ENCODE assay signal across 8 cellular contexts in the genomic region with DNA sequence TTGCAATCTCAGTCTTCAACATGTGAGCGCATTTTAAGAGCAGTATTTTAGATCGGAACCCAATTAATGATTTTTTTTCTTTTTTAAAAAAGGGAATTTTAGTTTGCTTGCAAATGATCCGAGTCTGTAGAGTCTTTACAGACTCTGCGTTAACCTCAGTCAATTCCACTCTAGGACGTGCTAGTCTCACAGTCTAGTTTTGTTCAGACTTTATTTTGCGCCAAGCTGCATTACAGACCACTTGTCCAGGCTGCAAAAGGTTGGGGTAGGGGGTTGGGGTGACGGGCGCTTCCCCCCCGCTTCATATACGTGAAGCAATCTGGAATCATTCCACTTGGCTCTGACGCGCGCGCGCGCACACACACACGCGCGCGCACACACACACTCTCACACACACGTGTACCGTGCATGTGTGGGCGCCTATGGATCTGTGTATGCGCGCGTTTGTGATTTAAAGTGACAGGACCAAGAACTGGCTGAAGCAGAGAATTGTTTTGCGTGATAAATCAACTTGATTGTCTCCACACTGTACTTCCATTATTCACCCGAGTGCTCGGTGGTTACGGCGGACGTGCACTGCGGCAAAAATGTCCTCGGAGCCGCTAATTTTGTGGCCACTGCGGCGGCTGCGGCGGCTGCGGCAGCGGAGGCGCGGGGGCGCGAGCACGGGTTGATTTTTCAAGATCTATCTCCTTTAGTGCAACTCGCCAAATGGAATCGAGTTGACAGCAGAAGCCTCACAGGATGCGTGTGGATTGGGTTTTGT. TPM values are rescaled to one million over a fixed set of nuclear protein-coding genes. Genes with fewer than 3 reads are reported as not detected.
DNase-seq lines count a peak whose midpoint lies in the region; FAIRE-seq and TF ChIP-seq lines count a peak whose summit lies in the region.

No MANE protein-coding gene starts in this region.

- H3K4ac ChIP-seq in mesendoderm (ENCODE audit: low read depth, low read length), result no peak overlapping the region

- no peaks in the 10 kb centered on the region for H3K4me1 ChIP-seq in mesendoderm (ENCODE audit: control insufficient read depth, low read depth, low read length)

- no peak for TF ChIP-seq POLR2A in GM12891 (IDR thresholded peaks at IDR 0.05; ENCODE audit: low read depth, low read length)

- peaks cover 62% of the 10 kb centered on the region for H3K27me3 Mint-ChIP-seq in activated CD4-positive, alpha-beta T cell treated with anti-CD3 and anti-CD28 coated beads, Interleukin-2, amount 10 ng/mL, durations not matched to agents 7 days and 5 days
- H3K27me3 Mint-ChIP-seq in endothelial cell (ENCODE audit: unreplicated experiment), result peaks cover 12% of the 10 kb centered on the region

- CTCF ChIA-PET in activated CD4-positive, alpha-beta T cell treated with anti-CD3 and anti-CD28 coated beads, Interleukin-2, amount 10 ng/mL, durations not matched to agents 7 days and 5 days (lab: Charles Lee), result interaction anchor here (0.6 to 1.4 kb wide), 3 partner anchors 23 to 1663 kb away, joined by 3 to 5 read pairs (median 3); no protein-coding TSS in a partner anchor

- WGBS in mesendoderm (ENCODE audit: extremely low coverage, insufficient coverage, low lambda C conversion rate), result no CpG with 5 or more reads among the region's 49 CpGs

- no peak for FAIRE-seq in GM12891 (lab: Jason Lieb, UNC)

- H3K27ac ChIP-seq in mesendoderm (ENCODE audit: low read depth, low read length) (no peak overlapping the region), temporal lobe (ENCODE audit: low read depth, low read length) (peak overlapping the region; percentile 76)

- no peak overlapping the region for H2BK15ac ChIP-seq in mesendoderm (replicated peaks; ENCODE audit: low read depth)

- no peaks in the 10 kb centered on the region for H3K79me1 ChIP-seq in mesendoderm (ENCODE audit: low read length)

- no peaks in the 10 kb centered on the region for H3K79me2 ChIP-seq in mesendoderm (ENCODE audit: control insufficient read depth, insufficient read depth, low read length)

- no peak overlapping the region for H3K18ac ChIP-seq in mesendoderm (ENCODE audit: low read length)

- no peak overlapping the region for H2AK5ac ChIP-seq in mesendoderm (ENCODE audit: low read length)

- POLR2A ChIA-PET in activated CD4-positive, alpha-beta T cell treated with anti-CD3 and anti-CD28 coated beads, Interleukin-2, amount 10 ng/mL, durations not matched to agents 7 days and 5 days (lab: Charles Lee), result no interaction called here

- H3K4me2 ChIP-seq in mesendoderm (ENCODE audit: low read length), result peak overlapping the region; percentile 73

- no peak overlapping the region for H4K5ac ChIP-seq in mesendoderm (ENCODE audit: low read length)

- peak overlapping the region; percentile 41 for H3K9ac ChIP-seq in mesendoderm (ENCODE audit: low read length)

- H3K27me3 ChIP-seq in mesendoderm (ENCODE audit: insufficient read depth, low read length, poor library complexity), result peaks cover 50% of the 10 kb centered on the region

- H3K9me3 Mint-ChIP-seq in activated CD4-positive, alpha-beta T cell treated with anti-CD3 and anti-CD28 coated beads, Interleukin-2, amount 10 ng/mL, durations not matched to agents 7 days and 5 days, result no peaks in the 10 kb centered on the region
- H3K9me3 Mint-ChIP-seq in endothelial cell (ENCODE audit: unreplicated experiment), result no peaks in the 10 kb centered on the region

- no peak overlapping the region for H2BK120ac ChIP-seq in mesendoderm (ENCODE audit: low read depth, low read length)

- peaks cover 28% of the 10 kb centered on the region for H3K4me1 Mint-ChIP-seq in activated CD4-positive, alpha-beta T cell treated with anti-CD3 and anti-CD28 coated beads, Interleukin-2, amount 10 ng/mL, durations not matched to agents 7 days and 5 days
- peaks cover 35% of the 10 kb centered on the region for H3K4me1 Mint-ChIP-seq in endothelial cell (ENCODE audit: unreplicated experiment)

- no peaks in the 10 kb centered on the region for H3K36me3 ChIP-seq in mesendoderm (ENCODE audit: control insufficient read depth, insufficient read depth, low read length)

- no peak overlapping the region for H4K8ac ChIP-seq in mesendoderm (ENCODE audit: low read depth, low read length)

- H3K23ac ChIP-seq in mesendoderm (ENCODE audit: low read length), result no peak overlapping the region

- H3K56ac ChIP-seq in mesendoderm (ENCODE audit: low read length), result peak overlapping the region; percentile 20

- H3K36me3 Mint-ChIP-seq in activated CD4-positive, alpha-beta T cell treated with anti-CD3 and anti-CD28 coated beads, Interleukin-2, amount 10 ng/mL, durations not matched to agents 7 days and 5 days (ENCODE audit: low read depth), result no peaks in the 10 kb centered on the region
- no peaks in the 10 kb centered on the region for H3K36me3 Mint-ChIP-seq in endothelial cell (ENCODE audit: low read depth, unreplicated experiment)

- H2BK5ac ChIP-seq in mesendoderm (ENCODE audit: low read length), result no peak overlapping the region

- H3K27ac Mint-ChIP-seq in activated CD4-positive, alpha-beta T cell treated with anti-CD3 and anti-CD28 coated beads, Interleukin-2, amount 10 ng/mL, durations not matched to agents 7 days and 5 days, result peak overlapping the region; percentile 19
- H3K27ac Mint-ChIP-seq in endothelial cell (ENCODE audit: unreplicated experiment), result no peak overlapping the region

- peak overlapping the region; percentile 73 for H3K4me3 Mint-ChIP-seq in activated CD4-positive, alpha-beta T cell treated with anti-CD3 and anti-CD28 coated beads, Interleukin-2, amount 10 ng/mL, durations not matched to agents 7 days and 5 days
- peak overlapping the region; percentile 94 for H3K4me3 Mint-ChIP-seq in endothelial cell (ENCODE audit: unreplicated experiment)

- peak; percentile 52 for DNase-seq in EL
- peak; percentile 86 for DNase-seq in NCI-H2029 (lab: John Stamatoyannopoulos, UW)
- DNase-seq in activated CD4-positive, alpha-beta T cell treated with anti-CD3 and anti-CD28 coated beads, Interleukin-2, amount 10 ng/mL, durations not matched to agents 7 days and 5 days, result peak; percentile 23
- DNase-seq in endothelial cell (ENCODE audit: low spot score), result peak; percentile 34
- DNase-seq in mesendoderm, result peak; percentile 7
- no peak for DNase-seq in NCI-H146 treated with DMSO at 0.1 percent for 48 hours (lab: John Stamatoyannopoulos, UW; ENCODE audit: unreplicated experiment)
- no peak for DNase-seq in GM12891 (ENCODE audit: insufficient read length, low spot score)

- TF ChIP-seq CTCF in endothelial cell (IDR thresholded peaks at IDR 0.05; ENCODE audit: unreplicated experiment), result no peak

- peak overlapping the region; percentile 17 for H3K4me3 ChIP-seq in mesendoderm (ENCODE audit: low read length)

TF ChIP-seq in GM12891, 5 proteins besides CTCF, POLR2A, EP300 and RAD21:
- TF ChIP-seq PAX5 (IDR thresholded peaks at IDR 0.05; ENCODE audit: insufficient read depth, low read length, severe bottlenecking) (no peak), TAF1 (IDR thresholded peaks at IDR 0.05; ENCODE audit: low read depth, low read length) (no peak), POLR2AphosphoS5 (IDR thresholded peaks at IDR 0.05; ENCODE audit: low read depth, low read length) (no peak), POU2F2 (IDR thresholded peaks at IDR 0.05; ENCODE audit: low read depth, low read length) (no peak)

RNA-seq across cellular contexts. Expression of a gene that starts 25.5 kb away (rescaled TPM):
- total RNA-seq in activated CD4-positive, alpha-beta T cell treated with anti-CD3 and anti-CD28 coated beads, Interleukin-2, amount 10 ng/mL, durations not matched to agents 7 days and 5 days, result 1 to 10 TPM in 1 of 2 experiments, under 1 TPM in 1; 0.97 to 1.6 TPM
- total RNA-seq in endothelial cell (ENCODE audit: unreplicated experiment) (16.2 TPM), temporal lobe (85.8 TPM)
- polyA plus RNA-seq in mesendoderm (2013, experiment 1 of 2), result 0.46 TPM
- 0.45 TPM for polyA plus RNA-seq in mesendoderm (2013, experiment 2 of 2)
- not detected for polyA plus RNA-seq in GM12891 (2012; ENCODE audit: low read depth, missing spikeins)

Comparison
In these comparisons a context has a peak if more than half of its experiments do, and no peak if none do; other contexts are left out.
1. DNase-seq: peak in EL (single experiment), NCI-H2029 (single experiment), activated CD4-positive, alpha-beta T cell treated with anti-CD3 and anti-CD28 coated beads, Interleukin-2, amount 10 ng/mL, durations not matched to agents 7 days and 5 days (single experiment), endothelial cell (single experiment) and mesendoderm (single experiment); none in NCI-H146 treated with DMSO at 0.1 percent for 48 hours (single experiment) and GM12891 (single experiment).